Comparison of ENCODE assay signal across 9 cellular contexts in the genomic region with DNA sequence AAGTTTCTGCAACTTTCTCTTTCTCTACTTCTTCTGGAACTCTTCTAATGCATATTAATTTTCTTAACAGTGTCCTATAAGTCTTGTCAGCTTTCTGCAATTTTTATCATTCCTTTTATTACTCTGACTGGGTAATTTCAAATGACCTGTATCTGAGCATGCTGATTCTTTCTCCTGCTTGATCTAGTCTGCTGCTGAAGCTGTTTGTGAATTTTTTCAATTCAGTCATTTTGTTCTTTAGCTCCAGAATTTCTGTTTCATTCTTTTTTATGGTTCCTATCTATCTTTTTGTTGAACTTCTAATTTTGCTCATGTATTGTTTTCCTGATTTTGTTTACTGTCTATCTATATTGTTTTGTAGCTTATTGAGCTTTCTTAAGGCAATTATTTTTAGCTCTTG. TPM values are rescaled to one million over a fixed set of nuclear protein-coding genes. Genes with fewer than 3 reads are reported as not detected.
"Had no signal": no experiment of that assay in that cellular context is flagged by ENCODE, and none has a peak within 500 bp of the region (broad histone marks: within the 10 kb centered on the region; RNA-seq: fewer than 3 reads in every experiment).

No MANE protein-coding gene starts in this region.

- DNase-seq: GM23248, H7, HCEC 1CT, IMR-90, KG1 had no signal

- H3K27ac ChIP-seq: GM23248, HL-60 had no signal

- H3K4me3 ChIP-seq: GM23248, K562 had no signal

- H3K9ac ChIP-seq: GM23248 had no signal

- H2AFZ ChIP-seq: GM23248 had no signal

- ATAC-seq: K562 had no signal

- FAIRE-seq: K562 had no signal

RNA-seq across cellular contexts. Expression of a gene that starts 1.5 kb away (rescaled TPM):
- total RNA-seq: GM23248, HT1080, IMR-90 had no signal
- polyA plus RNA-seq: GM23248, K562 had no signal

RNA-seq across cellular contexts. Expression of a gene that starts 40.1 kb away (rescaled TPM):
- total RNA-seq: GM23248, H4, HT1080, IMR-90, K562 had no signal
- polyA plus RNA-seq: GM23248, IMR-90, K562 had no signal
